Comparison of ENCODE assay signal across 9 cellular contexts in the genomic region with DNA sequence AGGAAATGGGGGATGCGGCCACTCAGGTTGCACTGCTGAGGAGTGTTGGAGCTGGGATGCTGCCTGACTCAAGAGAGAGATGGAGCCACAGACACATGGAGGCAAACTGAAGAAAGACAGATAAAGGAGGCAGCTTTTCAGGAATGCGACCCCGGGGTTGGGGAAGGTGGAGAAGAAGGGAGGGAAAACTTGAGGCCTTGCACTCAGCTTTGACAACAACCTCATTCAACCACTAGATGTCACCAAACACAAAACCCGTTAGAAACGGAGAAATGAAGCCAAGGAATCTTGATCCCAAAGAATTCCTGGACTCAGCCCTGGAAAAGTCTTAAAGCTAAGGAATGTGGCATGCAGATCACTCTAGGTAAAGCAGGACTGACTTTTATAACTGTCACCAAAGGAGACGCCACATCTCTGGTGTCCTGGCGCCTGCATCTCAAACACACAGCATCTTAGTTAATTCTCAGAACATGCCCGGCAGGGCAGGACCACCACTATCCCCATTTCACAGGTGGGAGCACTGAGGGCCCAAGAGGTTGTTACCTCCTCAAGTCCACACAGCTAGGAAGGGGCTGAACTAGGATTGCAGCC. TPM values are rescaled to one million over a fixed set of nuclear protein-coding genes. Genes with fewer than 3 reads are reported as not detected.
DNase-seq lines count a peak whose midpoint lies in the region; ATAC-seq and TF ChIP-seq lines count a peak whose summit lies in the region.
"Had no signal": no experiment of that assay in that cellular context is flagged by ENCODE, and none has a peak within 500 bp of the region (broad histone marks: within the 10 kb centered on the region; RNA-seq: fewer than 3 reads in every experiment).

No MANE protein-coding gene starts in this region.

- no peak for TF ChIP-seq POLR2A in suprapubic skin (IDR thresholded peaks at IDR 0.05)

- no peaks in the 10 kb centered on the region for H3K4me1 Mint-ChIP-seq in stimulated activated memory B cell treated with anti-CD40 and anti-IgM and Interleukin-4, amounts not matched to agents 10 μg/mL and 1 μg/mL and 100 μg/mL, for 72 hours
- H3K4me1 Mint-ChIP-seq: activated B cell treated with CpG ODN at 0.5 μM for 24 hours had no signal

- H3K27ac Mint-ChIP-seq in stimulated activated memory B cell treated with anti-CD40 and anti-IgM and Interleukin-4, amounts not matched to agents 10 μg/mL and 1 μg/mL and 100 μg/mL, for 72 hours = no peak overlapping the region
- H3K27ac Mint-ChIP-seq: activated B cell treated with CpG ODN at 0.5 μM for 24 hours had no signal

- DNase-seq in EL = peak; percentile 69
- no peak for DNase-seq in ascending aorta (ENCODE audit: low spot score in 2 of 2)
- DNase-seq in iPS DF 4.7 (ENCODE audit: extremely low read depth, low spot score) = peak; percentile 83
- DNase-seq in suprapubic skin (ENCODE audit: low spot score in 2 of 2) = no peak
- no peak for DNase-seq in activated gamma-delta T cell treated with Interleukin-2 at 50 U/mL for 16 hours
- DNase-seq: activated B cell treated with CpG ODN at 0.5 μM for 24 hours had no signal

- 43% methylated on average over 8 of the region's 8 CpGs for WGBS in suprapubic skin

- TF ChIP-seq EP300 in Ishikawa (IDR thresholded peaks at IDR 0.05; ENCODE audit: borderline replicate concordance) = no peak
- TF ChIP-seq EP300 in suprapubic skin (IDR thresholded peaks at IDR 0.05) = no peak

- H3K4me3 ChIP-seq in ascending aorta (no peak overlapping the region), suprapubic skin (no peak overlapping the region)

- TF ChIP-seq CTCF in ascending aorta (IDR thresholded peaks at IDR 0.05) (peak; percentile 62 to 77 (median 77)), suprapubic skin (IDR thresholded peaks at IDR 0.05) (peak; percentile 52 to 64)

- H3K27me3 ChIP-seq in ascending aorta (no peaks in the 10 kb centered on the region), suprapubic skin (no peaks in the 10 kb centered on the region)

- peak overlapping the region; percentile 75 to 88 for H3K27ac ChIP-seq in ascending aorta
- no peak overlapping the region for H3K27ac ChIP-seq in suprapubic skin

- H3K9me3 Mint-ChIP-seq in stimulated activated memory B cell treated with anti-CD40 and anti-IgM and Interleukin-4, amounts not matched to agents 10 μg/mL and 1 μg/mL and 100 μg/mL, for 72 hours = no peaks in the 10 kb centered on the region
- H3K9me3 Mint-ChIP-seq: activated B cell treated with CpG ODN at 0.5 μM for 24 hours had no signal

- no peaks in the 10 kb centered on the region for H3K36me3 ChIP-seq in ascending aorta
- no peaks in the 10 kb centered on the region for H3K36me3 ChIP-seq in suprapubic skin

- H3K36me3 Mint-ChIP-seq in stimulated activated memory B cell treated with anti-CD40 and anti-IgM and Interleukin-4, amounts not matched to agents 10 μg/mL and 1 μg/mL and 100 μg/mL, for 72 hours = no peaks in the 10 kb centered on the region

- intact Hi-C loops in ascending aorta (cut with DNase I) = loop anchor here (2.0 to 10.0 kb wide), 6 partner anchors 115 to 1203 kb away; partner anchors contain the start of genes MTMR14 and OXTR

- no peak for ATAC-seq in HG02973 (IDR thresholded peaks at IDR 0.05; ENCODE audit: unreplicated experiment)
- ATAC-seq in stimulated activated memory B cell treated with anti-CD40 and anti-IgM and Interleukin-4, amounts not matched to agents 10 μg/mL and 1 μg/mL and 100 μg/mL, for 72 hours = no peak

- TF ChIP-seq RAD21 in Ishikawa (IDR thresholded peaks at IDR 0.05; ENCODE audit: low read depth) = peak; percentile 84

- H3K27me3 Mint-ChIP-seq in stimulated activated memory B cell treated with anti-CD40 and anti-IgM and Interleukin-4, amounts not matched to agents 10 μg/mL and 1 μg/mL and 100 μg/mL, for 72 hours = no peaks in the 10 kb centered on the region

- H3K4me3 Mint-ChIP-seq in stimulated activated memory B cell treated with anti-CD40 and anti-IgM and Interleukin-4, amounts not matched to agents 10 μg/mL and 1 μg/mL and 100 μg/mL, for 72 hours = no peak overlapping the region
- H3K4me3 Mint-ChIP-seq: activated B cell treated with CpG ODN at 0.5 μM for 24 hours had no signal

- no peaks in the 10 kb centered on the region for H3K9me3 ChIP-seq in ascending aorta
- H3K9me3 ChIP-seq in suprapubic skin = no peaks in the 10 kb centered on the region

- H3K4me1 ChIP-seq in ascending aorta = peaks cover 6 to 33% of the 10 kb centered on the region in 2 donors
- peaks cover 42% of the 10 kb centered on the region for H3K4me1 ChIP-seq in suprapubic skin

TF ChIP-seq in Ishikawa, 13 proteins besides CTCF, POLR2A, EP300 and RAD21:
- TF ChIP-seq CREB1 (IDR thresholded peaks at IDR 0.05; ENCODE audit: low read depth) = no peak
- no peak for TF ChIP-seq ZBTB7A (IDR thresholded peaks at IDR 0.05; ENCODE audit: low read depth)
- no peak for TF ChIP-seq USF1 (IDR thresholded peaks at IDR 0.05)
- no peak for TF ChIP-seq TCF12 (IDR thresholded peaks at IDR 0.05; ENCODE audit: low read depth)
- no peak for TF ChIP-seq TAF1 (IDR thresholded peaks at IDR 0.05; ENCODE audit: low read depth)
- TF ChIP-seq TEAD4 (IDR thresholded peaks at IDR 0.05) = no peak
- TF ChIP-seq REST (IDR thresholded peaks at IDR 0.05; ENCODE audit: low read depth) = no peak
- no peak for TF ChIP-seq CEBPB (IDR thresholded peaks at IDR 0.05)
- TF ChIP-seq NFIC (IDR thresholded peaks at IDR 0.05) = no peak
- TF ChIP-seq YY1 (IDR thresholded peaks at IDR 0.05; ENCODE audit: low read depth) = no peak
- no peak for TF ChIP-seq EGR1 (IDR thresholded peaks at IDR 0.05)
- no peak for TF ChIP-seq MAX (IDR thresholded peaks at IDR 0.05)
- TF ChIP-seq FOXM1 (IDR thresholded peaks at IDR 0.05; ENCODE audit: borderline replicate concordance, low read depth) = no peak

RNA-seq across cellular contexts. Expression of gene LMCD1, which starts 59.6 kb away (rescaled TPM):
- total RNA-seq in ascending aorta (634 TPM), suprapubic skin (10 to 100 TPM; 33.4 to 49.3 (median 36.8) TPM)

Comparison
In these comparisons a context has a peak if more than half of its experiments do, and no peak if none do; other contexts are left out.
1. DNase-seq: peak in EL (single experiment) and iPS DF 4.7 (single experiment); none in ascending aorta (0 of 2), suprapubic skin (0 of 2) and activated gamma-delta T cell treated with Interleukin-2 at 50 U/mL for 16 hours (single experiment).
2. RNA of gene LMCD1, which starts 59.6 kb away (total RNA-seq): 634 TPM in ascending aorta (single experiment); 33.4 to 49.3 TPM in suprapubic skin; every median in the first group is over 10 times any median in the second.